In genomic region chr17:78988152-78988551, GRCh38 we compare ENCODE assay signal across 21 cellular contexts. TPM values are rescaled to one million over a fixed set of nuclear protein-coding genes. Genes with fewer than 3 reads are reported as not detected.
DNase-seq lines count a peak whose midpoint lies in the region; ATAC-seq lines count a peak whose summit lies in the region.
"Had no signal": no experiment of that assay in that cellular context is flagged by ENCODE, and none has a peak within 500 bp of the region (broad histone marks: within the 10 kb centered on the region; RNA-seq: fewer than 3 reads in every experiment).

No MANE protein-coding gene starts in this region.

- H3K4me1 Mint-ChIP-seq in dendritic cell treated with granulocyte-macrophage colony-stimulating factor and Interleukin-4, amounts not matched to agents 40 ng/mL and 50 ng/mL, for 4 days (ENCODE audit: low read depth): peaks cover 31% of the 10 kb centered on the region

- ATAC-seq in left colon (peak; percentile 5), GM19023 (IDR thresholded peaks at IDR 0.05; ENCODE audit: unreplicated experiment) (no peak), HG02885 (IDR thresholded peaks at IDR 0.05; ENCODE audit: poor library complexity, unreplicated experiment) (no peak)
- ATAC-seq: activated CD4-positive, alpha-beta T cell treated with anti-CD3 and anti-CD28 coated beads for 36 hours; stimulated activated memory B cell treated with anti-CD40 and anti-IgM and Interleukin-4, amounts not matched to agents 10 μg/mL and 1 μg/mL and 100 μg/mL, for 72 hours had no signal

- H3K36me3 Mint-ChIP-seq in dendritic cell treated with granulocyte-macrophage colony-stimulating factor and Interleukin-4, amounts not matched to agents 40 ng/mL and 50 ng/mL, for 4 days (ENCODE audit: low read depth): peaks cover 41% of the 10 kb centered on the region

- no peaks in the 10 kb centered on the region for H3K9me3 Mint-ChIP-seq in dendritic cell treated with granulocyte-macrophage colony-stimulating factor and Interleukin-4, amounts not matched to agents 40 ng/mL and 50 ng/mL, for 4 days
- H3K9me3 Mint-ChIP-seq: CD4-positive, alpha-beta T cell; stimulated activated memory B cell treated with anti-CD40 and anti-IgM and Interleukin-4, amounts not matched to agents 10 μg/mL and 1 μg/mL and 100 μg/mL, for 72 hours had no signal

- no peak overlapping the region for H3K4me3 Mint-ChIP-seq in dendritic cell treated with granulocyte-macrophage colony-stimulating factor and Interleukin-4, amounts not matched to agents 40 ng/mL and 50 ng/mL, for 4 days
- H3K4me3 Mint-ChIP-seq: activated CD4-positive, alpha-beta T cell treated with anti-CD3 and anti-CD28 coated beads for 36 hours; CD4-positive, alpha-beta T cell; naive B cell; stimulated activated memory B cell treated with anti-CD40 and anti-IgM and Interleukin-4, amounts not matched to agents 10 μg/mL and 1 μg/mL and 100 μg/mL, for 72 hours had no signal

- peak overlapping the region; percentile 87 for H3K27ac Mint-ChIP-seq in dendritic cell treated with granulocyte-macrophage colony-stimulating factor and Interleukin-4, amounts not matched to agents 40 ng/mL and 50 ng/mL, for 4 days
- H3K27ac Mint-ChIP-seq: activated CD4-positive, alpha-beta T cell treated with anti-CD3 and anti-CD28 coated beads for 36 hours; CD4-positive, alpha-beta T cell; stimulated activated memory B cell treated with anti-CD40 and anti-IgM and Interleukin-4, amounts not matched to agents 10 μg/mL and 1 μg/mL and 100 μg/mL, for 72 hours had no signal

- DNase-seq in RPMI7951 (ENCODE audit: low read depth): peak; percentile 38
- DNase-seq in left colon: no peak
- no peak for DNase-seq in NCI-H1930 (lab: John Stamatoyannopoulos, UW)
- no peak for DNase-seq in T-helper 2 cell
- DNase-seq: activated CD4-positive, alpha-beta T cell treated with anti-CD3 and anti-CD28 coated beads for 36 hours; activated naive CD4-positive, alpha-beta T cell; activated T-cell treated with anti-CD3 and anti-CD28 coated beads, Interleukin-2, amount 50 U/mL, for 48 hours; CD4-positive, alpha-beta T cell; colonic mucosa; HCEC 1CT; naive B cell; NCI-H1436; NCI-H446 treated with DMSO at 0.1 percent for 48 hours; nucleus accumbens; SIG-M5; stimulated activated CD4-positive, alpha-beta T cell treated with anti-CD3 and anti-CD28 coated beads, Interleukin-2, amount 100 ng/mL, for 24 hours; testis had no signal

- H3K27me3 Mint-ChIP-seq in dendritic cell treated with granulocyte-macrophage colony-stimulating factor and Interleukin-4, amounts not matched to agents 40 ng/mL and 50 ng/mL, for 4 days: no peaks in the 10 kb centered on the region
- H3K27me3 Mint-ChIP-seq: activated CD4-positive, alpha-beta T cell treated with anti-CD3 and anti-CD28 coated beads for 36 hours; CD4-positive, alpha-beta T cell; naive B cell; stimulated activated memory B cell treated with anti-CD40 and anti-IgM and Interleukin-4, amounts not matched to agents 10 μg/mL and 1 μg/mL and 100 μg/mL, for 72 hours had no signal

- intact Hi-C loops in dendritic cell treated with granulocyte-macrophage colony-stimulating factor and Interleukin-4, amounts not matched to agents 40 ng/mL and 50 ng/mL, for 4 days (cut with micrococcal nuclease): no loop called here
- intact Hi-C loops in left colon (cut with DNase I, micrococcal nuclease): no loop called here

RNA-seq across cellular contexts. Expression of gene LGALS3BP, which starts 8.4 kb away (rescaled TPM):
- total RNA-seq in RPMI7951 (2014; rRNA removed; shearing (Covaris generic)): 524 and 575 TPM in 2 replicates
- total RNA-seq in left colon: 100 to 1,000 TPM; 687 to 857 TPM

RNA-seq across cellular contexts. Expression of gene CANT1, which starts 21.4 kb away (rescaled TPM):
- total RNA-seq in RPMI7951 (2014; rRNA removed; shearing (Covaris generic)): 39.2 and 43.6 TPM in 2 replicates
- total RNA-seq in left colon: 100 to 1,000 TPM; 302 to 322 TPM

RNA-seq across cellular contexts. Expression of gene C1QTNF1, which starts 35.8 kb away (rescaled TPM):
- 31.8 and 45.7 TPM in 2 replicates for total RNA-seq in RPMI7951 (2014; rRNA removed; shearing (Covaris generic))
- 10 to 100 TPM; 14.6 to 16.7 TPM for total RNA-seq in left colon
- total RNA-seq: CD4-positive, alpha-beta T cell had no signal
